28 cellular contexts compared by ENCODE assay signal in the genomic region with DNA sequence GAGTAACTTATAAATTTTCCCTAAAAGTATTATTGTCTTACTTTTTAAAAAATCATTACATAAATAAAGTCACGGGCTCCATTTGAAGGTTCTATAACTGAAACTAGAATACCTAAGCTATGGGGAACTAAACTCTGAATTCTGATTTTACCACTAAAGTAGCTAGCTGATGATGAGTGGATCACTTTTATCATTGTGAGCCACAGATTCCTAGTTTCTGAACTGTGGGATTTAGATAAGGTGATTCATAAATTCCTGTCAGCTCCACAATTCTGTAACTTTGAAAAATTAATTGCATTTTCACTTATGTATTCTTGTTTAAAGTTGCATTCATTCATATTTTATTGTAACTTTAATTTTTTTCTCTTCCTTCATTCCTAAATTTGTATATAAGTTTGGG.
"Had no signal": no experiment of that assay in that cellular context is flagged by ENCODE, and none has a peak within 500 bp of the region (broad histone marks: within the 10 kb centered on the region; RNA-seq: fewer than 3 reads in every experiment).

No MANE protein-coding gene starts in this region.

- H3K27me3 Mint-ChIP-seq: naive thymus-derived CD8-positive, alpha-beta T cell; stimulated activated naive CD8-positive, alpha-beta T cell treated with anti-CD3 and anti-CD28 coated beads, Interleukin-15, Interleukin-2, amounts not matched to agents 100 ng/mL and 50 ng/mL, for 24 hours had no signal

- H3K27me3 ChIP-seq: left lung, pancreas, suprapubic skin, tibial artery, upper lobe of right lung had no signal

- H3K4me3 ChIP-seq: left lung, lower lobe of right lung, pancreas, prostate gland, skin epidermis, suprapubic skin, thoracic aorta, tibial artery, upper lobe of right lung had no signal

- H3K36me3 Mint-ChIP-seq: immature natural killer cell; naive thymus-derived CD8-positive, alpha-beta T cell had no signal

- DNase-seq: hippocampal formation; immature natural killer cell; left colon; left lung; lower lobe of right lung; mesenchymal stem cell; naive thymus-derived CD8-positive, alpha-beta T cell; nucleus accumbens; pancreas; posterior cingulate gyrus; retina; right cardiac atrium; stimulated activated CD4-positive, alpha-beta T cell treated with anti-CD3 and anti-CD28 coated beads, Interleukin-12 subunit alpha, Interleukin-12 subunit beta, amount 100 ng/mL, for 4 hours; stimulated activated CD4-positive, alpha-beta T cell treated with anti-CD3 and anti-CD28 coated beads, Interleukin-15, amount 100 ng/mL, for 24 hours; stimulated activated CD4-positive, alpha-beta T cell treated with anti-CD3 and anti-CD28 coated beads, Interleukin-2, amount 100 ng/mL, for 24 hours; stimulated activated CD4-positive, alpha-beta T cell treated with anti-CD3 and anti-CD28 coated beads, Interleukin-4, amount 100 ng/mL, for 1 hour; stimulated activated naive CD4-positive, alpha-beta T cell; tibial artery; trophoblast cell; upper lobe of right lung had no signal

- H3K27ac Mint-ChIP-seq: immature natural killer cell; naive thymus-derived CD8-positive, alpha-beta T cell; nephron; stimulated activated naive CD8-positive, alpha-beta T cell treated with anti-CD3 and anti-CD28 coated beads, Interleukin-15, Interleukin-2, amounts not matched to agents 100 ng/mL and 50 ng/mL, for 24 hours had no signal

- H3K9me3 Mint-ChIP-seq: nephron; neural crest cell; stimulated activated naive CD8-positive, alpha-beta T cell treated with anti-CD3 and anti-CD28 coated beads, Interleukin-15, Interleukin-2, amounts not matched to agents 100 ng/mL and 50 ng/mL, for 24 hours had no signal

- H3K4me1 ChIP-seq: left lung, lower lobe of right lung, prostate gland, suprapubic skin, tibial artery, upper lobe of right lung had no signal

- H3K27ac ChIP-seq: left lung, lower lobe of right lung, pancreas, prostate gland, skin epidermis, suprapubic skin, thoracic aorta, tibial artery, upper lobe of right lung had no signal

- ATAC-seq: left colon; left lung; lower lobe of right lung; naive thymus-derived CD8-positive, alpha-beta T cell; pancreas; right cardiac atrium; sciatic nerve; upper lobe of right lung had no signal

- H3K4me3 Mint-ChIP-seq: immature natural killer cell; naive thymus-derived CD8-positive, alpha-beta T cell; nephron; neural crest cell; stimulated activated naive CD8-positive, alpha-beta T cell treated with anti-CD3 and anti-CD28 coated beads, Interleukin-15, Interleukin-2, amounts not matched to agents 100 ng/mL and 50 ng/mL, for 24 hours had no signal

- H3K4me1 Mint-ChIP-seq: immature natural killer cell; naive thymus-derived CD8-positive, alpha-beta T cell; nephron had no signal

- H3K36me3 ChIP-seq: left lung, lower lobe of right lung, pancreas, prostate gland, suprapubic skin, thoracic aorta, tibial artery, upper lobe of right lung had no signal

- H3K9me3 ChIP-seq: left lung, lower lobe of right lung, pancreas, prostate gland, suprapubic skin, thoracic aorta, tibial artery, upper lobe of right lung had no signal
